ENCODE assay signal across 1 cellular context in the genomic region with DNA sequence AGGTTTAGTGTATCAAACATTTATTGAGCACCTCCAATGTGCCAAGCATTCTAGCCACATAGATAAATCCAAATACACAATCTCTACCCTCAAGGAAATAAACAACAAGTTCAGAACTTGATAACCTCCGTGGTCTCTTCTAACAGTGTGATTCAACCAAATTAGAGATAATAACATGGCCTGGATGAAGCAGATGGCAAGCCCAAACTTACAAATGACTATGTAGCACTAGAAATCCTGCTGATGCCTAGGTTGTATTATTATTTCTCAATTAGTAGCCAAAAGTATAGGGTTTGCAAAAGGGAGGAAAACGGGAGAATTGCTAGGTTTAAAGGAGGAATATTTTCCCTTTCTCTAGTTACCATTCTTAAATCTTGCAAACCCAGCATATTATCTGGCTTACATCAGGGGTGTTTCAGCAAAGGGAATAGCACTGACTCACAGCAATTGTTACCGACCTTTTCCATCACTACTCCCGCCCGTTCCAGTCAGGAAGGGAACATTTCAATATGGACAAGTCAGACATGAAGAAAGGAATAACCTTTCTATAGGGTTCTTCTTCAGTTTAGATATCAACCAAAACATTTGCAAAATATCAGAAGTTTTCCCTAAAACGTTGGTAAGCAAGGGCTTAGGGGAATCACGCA.
A peak's percentile ranks its signal among the peaks of the same experiment; 100 is the strongest.
TF ChIP-seq lines count a peak whose summit lies in the region.

No MANE protein-coding gene starts in this region.

TF ChIP-seq in HEK293, 187 proteins besides CTCF, POLR2A, EP300 and RAD21 (continued from another document):
- TF ChIP-seq ZNF362 (tag by site-specific recombination; IDR thresholded peaks at IDR 0.05) (no peak), ZNF792 (tag by site-specific recombination; IDR thresholded peaks at IDR 0.05) (no peak), RBAK (tag by site-specific recombination; IDR thresholded peaks at IDR 0.05) (no peak), ZNF404 (tag by site-specific recombination; IDR thresholded peaks at IDR 0.05) (no peak), PBX3 (CRISPR knock-in tag; IDR thresholded peaks at IDR 0.05) (no peak), GFI1B (tag by site-specific recombination; IDR thresholded peaks at IDR 0.05) (no peak), GLI2 (tag by site-specific recombination; IDR thresholded peaks at IDR 0.05; ENCODE audit: borderline replicate concordance, low read depth) (no peak), TRIM28 (IDR thresholded peaks at IDR 0.05; ENCODE audit: borderline replicate concordance, low read length) (no peak), ZNF645 (tag by site-specific recombination; IDR thresholded peaks at IDR 0.05) (no peak), SP7 (tag by site-specific recombination; IDR thresholded peaks at IDR 0.05) (peak; percentile 98), IKZF3 (tag by site-specific recombination; IDR thresholded peaks at IDR 0.05) (peak; percentile 73)
- TF ChIP-seq, protein P1, sequence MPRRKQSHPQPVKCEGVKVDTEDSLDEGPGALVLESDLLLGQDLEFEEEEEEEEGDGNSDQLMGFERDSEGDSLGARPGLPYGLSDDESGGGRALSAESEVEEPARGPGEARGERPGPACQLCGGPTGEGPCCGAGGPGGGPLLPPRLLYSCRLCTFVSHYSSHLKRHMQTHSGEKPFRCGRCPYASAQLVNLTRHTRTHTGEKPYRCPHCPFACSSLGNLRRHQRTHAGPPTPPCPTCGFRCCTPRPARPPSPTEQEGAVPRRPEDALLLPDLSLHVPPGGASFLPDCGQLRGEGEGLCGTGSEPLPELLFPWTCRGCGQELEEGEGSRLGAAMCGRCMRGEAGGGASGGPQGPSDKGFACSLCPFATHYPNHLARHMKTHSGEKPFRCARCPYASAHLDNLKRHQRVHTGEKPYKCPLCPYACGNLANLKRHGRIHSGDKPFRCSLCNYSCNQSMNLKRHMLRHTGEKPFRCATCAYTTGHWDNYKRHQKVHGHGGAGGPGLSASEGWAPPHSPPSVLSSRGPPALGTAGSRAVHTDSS (tag by site-specific recombination; IDR thresholded peaks at IDR 0.05) = no peak
